In the genomic region with DNA sequence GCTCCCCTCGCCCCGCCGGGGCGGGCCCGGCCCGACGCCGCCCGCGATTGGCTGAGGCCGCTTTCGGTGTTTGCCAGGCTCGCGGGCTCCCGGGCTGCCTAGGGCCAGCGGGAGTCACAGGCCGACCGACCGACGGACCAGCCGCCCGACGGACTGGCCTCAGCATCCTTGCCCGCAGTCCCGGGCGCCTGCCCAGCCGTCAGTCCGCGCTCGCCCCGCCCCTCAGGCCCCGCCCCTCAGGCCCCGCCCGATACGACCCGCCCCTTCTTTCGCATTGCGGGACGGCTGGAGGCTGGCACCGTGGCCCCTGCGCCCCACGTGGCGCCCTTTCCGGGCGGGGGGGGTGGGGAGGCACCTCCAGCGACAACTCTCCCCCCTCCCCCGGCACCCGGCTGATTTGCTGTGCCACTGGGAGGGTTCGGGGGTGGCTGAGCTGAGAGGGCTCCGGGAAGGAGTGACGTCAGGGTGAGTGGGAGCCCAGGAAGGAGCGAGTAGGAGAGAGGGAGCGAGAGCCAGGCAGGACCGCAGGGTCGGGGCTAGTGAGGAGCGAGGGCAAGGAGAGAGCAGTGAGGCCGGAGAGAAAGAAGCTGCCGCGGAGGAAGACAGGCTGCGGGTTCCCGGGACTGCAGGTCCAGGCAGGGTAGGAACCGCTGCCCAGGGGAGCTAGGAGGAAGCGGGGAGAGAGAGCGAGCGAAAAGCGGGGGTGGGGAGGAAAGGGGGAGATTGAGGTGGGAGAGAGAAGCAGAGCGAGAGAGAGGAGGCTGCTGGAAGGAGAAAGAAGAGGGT, we compare ENCODE assay signal across 8 cellular contexts. TPM values are rescaled to one million over a fixed set of nuclear protein-coding genes. Genes with fewer than 3 reads are reported as not detected.
A peak's percentile ranks its signal among the peaks of the same experiment; 100 is the strongest.
DNase-seq lines count a peak whose midpoint lies in the region; ATAC-seq and TF ChIP-seq lines count a peak whose summit lies in the region.

A gene with protein sequence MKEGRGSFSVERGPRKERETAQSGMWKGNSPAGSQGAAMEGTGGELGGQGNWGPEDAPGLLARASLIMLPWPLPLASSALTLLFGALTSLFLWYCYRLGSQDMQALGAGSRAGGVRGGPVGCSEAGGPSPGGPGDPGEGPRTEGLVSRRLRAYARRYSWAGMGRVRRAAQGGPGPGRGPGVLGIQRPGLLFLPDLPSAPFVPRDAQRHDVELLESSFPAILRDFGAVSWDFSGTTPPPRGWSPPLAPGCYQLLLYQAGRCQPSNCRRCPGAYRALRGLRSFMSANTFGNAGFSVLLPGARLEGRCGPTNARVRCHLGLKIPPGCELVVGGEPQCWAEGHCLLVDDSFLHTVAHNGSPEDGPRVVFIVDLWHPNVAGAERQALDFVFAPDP (plus strand): TSS at position 387 of the 786 bp plus-strand sequence. CDS start 484 bp downstream, outside the sequence.

- ATAC-seq in HG03442 (IDR thresholded peaks at IDR 0.05; ENCODE audit: unreplicated experiment): peak; percentile 49
- ATAC-seq in activated T-cell treated with anti-CD3 and anti-CD28 coated beads, Interleukin-2, amount 50 U/mL, for 72 hours (replicated peaks in 1 of 2): peak; percentile 90
- peak; percentile 88 for ATAC-seq in stimulated activated effector memory CD8-positive, alpha-beta T cell treated with anti-CD3 and anti-CD28 coated beads, Interleukin-12 subunit alpha, Interleukin-12 subunit beta, amount 100 ng/mL, for 72 hours

- H3K27me3 Mint-ChIP-seq in activated T-cell treated with anti-CD3 and anti-CD28 coated beads, Interleukin-2, amount 50 U/mL, for 72 hours (ENCODE audit: low read depth): peaks cover 24% of the 10 kb centered on the region

- WGBS in esophagus squamous epithelium, 2 donors: 2 to 3% methylated on average over 16 to 18 of the region's 67 CpGs

- peaks cover 21% of the 10 kb centered on the region for H3K4me1 Mint-ChIP-seq in activated T-cell treated with anti-CD3 and anti-CD28 coated beads, Interleukin-2, amount 50 U/mL, for 72 hours (ENCODE audit: low read depth)
- peaks cover 28% of the 10 kb centered on the region for H3K4me1 Mint-ChIP-seq in stimulated activated effector memory CD8-positive, alpha-beta T cell treated with anti-CD3 and anti-CD28 coated beads, Interleukin-12 subunit alpha, Interleukin-12 subunit beta, amount 100 ng/mL, for 72 hours

- H3K27ac Mint-ChIP-seq in activated T-cell treated with anti-CD3 and anti-CD28 coated beads, Interleukin-2, amount 50 U/mL, for 72 hours: no peak within 1 kb of the TSS
- no peak within 1 kb of the TSS for H3K27ac Mint-ChIP-seq in stimulated activated effector memory CD8-positive, alpha-beta T cell treated with anti-CD3 and anti-CD28 coated beads, Interleukin-12 subunit alpha, Interleukin-12 subunit beta, amount 100 ng/mL, for 72 hours

- H3K4me3 ChIP-seq in GM12865 (ENCODE audit: low read depth, low read length) (peak within 1 kb of the TSS; percentile 54), esophagus squamous epithelium (peak within 1 kb of the TSS; percentile 48 to 84 (median 58)), muscle layer of duodenum (ENCODE audit: low read depth in 1 of 2, low read length in 2 of 2) (peak within 1 kb of the TSS; percentile 63 to 65)

- no peaks in the 10 kb centered on the region for H3K36me3 Mint-ChIP-seq in activated T-cell treated with anti-CD3 and anti-CD28 coated beads, Interleukin-2, amount 50 U/mL, for 72 hours (ENCODE audit: insufficient read depth in 2 of 2)
- H3K36me3 Mint-ChIP-seq in stimulated activated effector memory CD8-positive, alpha-beta T cell treated with anti-CD3 and anti-CD28 coated beads, Interleukin-12 subunit alpha, Interleukin-12 subunit beta, amount 100 ng/mL, for 72 hours: no peaks in the 10 kb centered on the region

- no peak for TF ChIP-seq POLR2A in esophagus squamous epithelium (IDR thresholded peaks at IDR 0.05)

- H3K27me3 ChIP-seq in esophagus squamous epithelium (peaks cover 0 to 49% (median 7%) of the 10 kb centered on the region in 4 donors), muscle layer of duodenum (ENCODE audit: low read depth, low read length) (peaks cover 13% of the 10 kb centered on the region)

- TF ChIP-seq CTCF in GM12865 (IDR thresholded peaks at IDR 0.05; ENCODE audit: insufficient read depth, low read depth, low read length, missing control alignments) (no peak), esophagus squamous epithelium (IDR thresholded peaks at IDR 0.05) (no peak)

- no peaks in the 10 kb centered on the region for H3K36me3 ChIP-seq in esophagus squamous epithelium
- H3K36me3 ChIP-seq in muscle layer of duodenum (ENCODE audit: control insufficient read depth in 1 of 2, insufficient read depth in 2 of 2, low read length in 2 of 2): no peaks in the 10 kb centered on the region

- peak within 1 kb of the TSS in 2 of 4 donors; percentile 13 to 16 for H3K27ac ChIP-seq in esophagus squamous epithelium
- peak within 1 kb of the TSS; percentile 56 for H3K27ac ChIP-seq in muscle layer of duodenum (ENCODE audit: low read length)

- H3K9me3 Mint-ChIP-seq in activated T-cell treated with anti-CD3 and anti-CD28 coated beads, Interleukin-2, amount 50 U/mL, for 72 hours: no peaks in the 10 kb centered on the region
- H3K9me3 Mint-ChIP-seq in stimulated activated effector memory CD8-positive, alpha-beta T cell treated with anti-CD3 and anti-CD28 coated beads, Interleukin-12 subunit alpha, Interleukin-12 subunit beta, amount 100 ng/mL, for 72 hours: no peaks in the 10 kb centered on the region

- H3K9me3 ChIP-seq in esophagus squamous epithelium (no peaks in the 10 kb centered on the region), muscle layer of duodenum (ENCODE audit: control insufficient read depth in 1 of 2, low read length in 2 of 2) (no peaks in the 10 kb centered on the region)

- H3K4me1 ChIP-seq in esophagus squamous epithelium (peaks cover 11 to 26% (median 18%) of the 10 kb centered on the region in 3 donors), muscle layer of duodenum (ENCODE audit: control insufficient read depth in 1 of 2, insufficient read depth in 2 of 2, low read length in 2 of 2) (peaks cover 0 to 17% of the 10 kb centered on the region in 2 donors)

- intact Hi-C loops in esophagus squamous epithelium (cut with DNase I): no loop called here

- DNase-seq in GM12865 (ENCODE audit: low read depth): peak; percentile 47
- DNase-seq in NOMO-1 treated with dmso at 0.1 percent for 144 hours (lab: John Stamatoyannopoulos, UW; ENCODE audit: unreplicated experiment): peak; percentile 31
- DNase-seq in activated T-cell treated with anti-CD3 and anti-CD28 coated beads, Interleukin-2, amount 50 U/mL, for 72 hours: peak; percentile 84 to 86
- no peak for DNase-seq in esophagus squamous epithelium (lab: John Stamatoyannopoulos, UW)
- peak in 1 of 2 donors; percentile 84 for DNase-seq in stimulated activated effector memory CD8-positive, alpha-beta T cell treated with anti-CD3 and anti-CD28 coated beads, Interleukin-12 subunit alpha, Interleukin-12 subunit beta, amount 100 ng/mL, for 72 hours (ENCODE audit: low spot score in 2 of 2)
- no peak for DNase-seq in GF-D8 (lab: John Stamatoyannopoulos, UW)

- H3K4me3 Mint-ChIP-seq in activated T-cell treated with anti-CD3 and anti-CD28 coated beads, Interleukin-2, amount 50 U/mL, for 72 hours: peak within 1 kb of the TSS; percentile 78 to 91
- H3K4me3 Mint-ChIP-seq in stimulated activated effector memory CD8-positive, alpha-beta T cell treated with anti-CD3 and anti-CD28 coated beads, Interleukin-12 subunit alpha, Interleukin-12 subunit beta, amount 100 ng/mL, for 72 hours: peak within 1 kb of the TSS; percentile 78

RNA-seq across cellular contexts. Expression of the gene that starts here (rescaled TPM):
- total RNA-seq in activated T-cell treated with anti-CD3 and anti-CD28 coated beads, Interleukin-2, amount 50 U/mL, for 72 hours: under 1 TPM; 0.82 to 0.93 TPM
- under 1 TPM in 2 of 4 donors, not detected in 2; 0.32 to 0.61 TPM for total RNA-seq in esophagus squamous epithelium

Comparison
In these comparisons a context has a peak if more than half of its experiments do, and no peak if none do; other contexts are left out.
1. Peak in DNase-seq and ATAC-seq in activated T-cell treated with anti-CD3 and anti-CD28 coated beads, Interleukin-2, amount 50 U/mL, for 72 hours; RNA of the gene not detected or under 1 TPM.
2. DNase-seq: peak in GM12865 (single experiment) and NOMO-1 treated with dmso at 0.1 percent for 144 hours (single experiment); none in esophagus squamous epithelium (single experiment) and GF-D8 (single experiment).
3. Peak in every context shown above with its lines, with median percentiles within 50 percentile points of each other: H3K4me3 ChIP-seq and ATAC-seq.